ENCODE assay signal across 8 cellular contexts in genomic region chr2:191030521-191031154, GRCh38. TPM values are rescaled to one million over a fixed set of nuclear protein-coding genes. Genes with fewer than 3 reads are reported as not detected.
DNase-seq lines count a peak whose midpoint lies in the region; ATAC-seq and FAIRE-seq lines count a peak whose summit lies in the region.

No MANE protein-coding gene starts in this region.

- H3K4me3 ChIP-seq in right cardiac atrium (ENCODE audit: low read length) = no peak overlapping the region

- no peak overlapping the region for H3K27ac ChIP-seq in right cardiac atrium (ENCODE audit: low read length)

- no peaks in the 10 kb centered on the region for H3K9me3 ChIP-seq in right cardiac atrium (ENCODE audit: control insufficient read depth, low read length)

- no peaks in the 10 kb centered on the region for H3K27me3 ChIP-seq in right cardiac atrium (ENCODE audit: control insufficient read depth, insufficient read depth)

- ATAC-seq in HG03108 (IDR thresholded peaks at IDR 0.05; ENCODE audit: unreplicated experiment) (peak; percentile 73), right cardiac atrium (peak; percentile 59 to 69)

- peak; percentile 55 for DNase-seq in EH (ENCODE audit: low read depth)
- DNase-seq in GM19239 (ENCODE audit: insufficient read length, low spot score) = no peak
- DNase-seq in NCI-H2227 (lab: John Stamatoyannopoulos, UW; ENCODE audit: unreplicated experiment) = peak; percentile 71
- DNase-seq in activated naive CD4-positive, alpha-beta T cell treated with anti-CD3 and anti-CD28 coated beads, Interleukin-2, amount 50 U/mL, for 16 hours = peak; percentile 34
- no peak for DNase-seq in right cardiac atrium
- peak in 5 of 6 experiments; percentile 10 to 61 (median 36) for DNase-seq in stimulated activated naive CD4-positive, alpha-beta T cell (lab: John Stamatoyannopoulos, UW)
- DNase-seq in NK-92 (lab: John Stamatoyannopoulos, UW; ENCODE audit: unreplicated experiment) = no peak

- 39% methylated on average over 8 of the region's 8 CpGs for WGBS in right cardiac atrium

- no peaks in the 10 kb centered on the region for H3K4me1 ChIP-seq in right cardiac atrium (ENCODE audit: control insufficient read depth, insufficient read depth, low read length)

- peak; percentile 81 for FAIRE-seq in GM19239 (lab: Jason Lieb, UNC)

- intact Hi-C loops in right cardiac atrium (cut with DNase I) = loop anchor here in 2 of 4 donors (5.0 to 10.0 kb wide), 2 partner anchors 246 to 248 kb away; no protein-coding TSS in a partner anchor

RNA-seq across cellular contexts. Expression of gene STAT1, which starts 16.7 kb away (rescaled TPM):
- total RNA-seq in right cardiac atrium = 10 to 100 TPM; 45.9 to 73.2 (median 61.8) TPM
- 19.4 TPM for polyA plus RNA-seq in right cardiac atrium

Comparison
In these comparisons a context has a peak if more than half of its experiments do, and no peak if none do; other contexts are left out.
1. DNase-seq: peak in EH (single experiment), NCI-H2227 (single experiment), activated naive CD4-positive, alpha-beta T cell treated with anti-CD3 and anti-CD28 coated beads, Interleukin-2, amount 50 U/mL, for 16 hours (single experiment) and stimulated activated naive CD4-positive, alpha-beta T cell (5 of 6); none in GM19239 (single experiment), right cardiac atrium (0 of 3) and NK-92 (single experiment).